1 cellular context compared by ENCODE assay signal in genomic region chr9:34458013-34458966, GRCh38.
A peak's percentile ranks its signal among the peaks of the same experiment; 100 is the strongest.
TF ChIP-seq lines count a peak whose summit lies in the region.

Gene DNAI1, plus strand, starts transcription at chr9:34458805. Its CDS starts 201 bp downstream, at chr9:34459006.
A gene with protein sequence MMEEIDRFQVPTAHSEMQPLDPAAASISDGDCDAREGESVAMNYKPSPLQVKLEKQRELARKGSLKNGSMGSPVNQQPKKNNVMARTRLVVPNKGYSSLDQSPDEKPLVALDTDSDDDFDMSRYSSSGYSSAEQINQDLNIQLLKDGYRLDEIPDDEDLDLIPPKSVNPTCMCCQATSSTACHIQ (minus strand): TSS chr9:34458570. CDS start chr9:34458263, 307 bp downstream.

TF ChIP-seq in HepG2, 621 proteins besides CTCF, POLR2A, EP300 and RAD21 (continued from another document and continues in another):
- TF ChIP-seq ZNF20 (CRISPR knock-in tag; IDR thresholded peaks at IDR 0.05) (no peak), POLR2AphosphoS2 (IDR thresholded peaks at IDR 0.05; ENCODE audit: low read depth, low read length) (no peak), AGO1 (IDR thresholded peaks at IDR 0.05; ENCODE audit: low read depth, low read length, poor library complexity, severe bottlenecking) (no peak), PPARG (CRISPR knock-in tag; conservative IDR thresholded peaks at IDR 0.05) (no peak), SUZ12 (IDR thresholded peaks at IDR 0.05; ENCODE audit: low read depth, low read length) (no peak), PAXIP1 (CRISPR knock-in tag; conservative IDR thresholded peaks at IDR 0.05) (no peak), IRX3 (CRISPR knock-in tag; IDR thresholded peaks at IDR 0.05; ENCODE audit: borderline replicate concordance, low read depth) (no peak), ZNF329 (CRISPR knock-in tag; IDR thresholded peaks at IDR 0.05; ENCODE audit: low read depth) (no peak), ZNF629 (CRISPR knock-in tag; conservative IDR thresholded peaks at IDR 0.05) (no peak), ZNF614 (CRISPR knock-in tag; IDR thresholded peaks at IDR 0.05; ENCODE audit: borderline replicate concordance) (no peak), ZNF446 (CRISPR knock-in tag; IDR thresholded peaks at IDR 0.05) (no peak), ZNF572 (CRISPR knock-in tag; IDR thresholded peaks at IDR 0.05) (no peak), HOXA9 (CRISPR knock-in tag; IDR thresholded peaks at IDR 0.05; ENCODE audit: borderline replicate concordance) (no peak), NCOA1 (CRISPR knock-in tag; IDR thresholded peaks at IDR 0.05) (no peak), ZNF740 (CRISPR knock-in tag; IDR thresholded peaks at IDR 0.05) (no peak), ZNF543 (CRISPR knock-in tag; IDR thresholded peaks at IDR 0.05) (no peak), NPAS2 (CRISPR knock-in tag; IDR thresholded peaks at IDR 0.05; ENCODE audit: borderline replicate concordance) (no peak), RFX5 (IDR thresholded peaks at IDR 0.05; ENCODE audit: low read depth, low read length) (no peak; the same call in 1 of the 2 replicates), HBP1 (CRISPR knock-in tag; IDR thresholded peaks at IDR 0.05; ENCODE audit: low read depth) (no peak), CREM (IDR thresholded peaks at IDR 0.05) (no peak), CREM (CRISPR knock-in tag; IDR thresholded peaks at IDR 0.05) (no peak), ZSCAN9 (CRISPR knock-in tag; IDR thresholded peaks at IDR 0.05; ENCODE audit: borderline replicate concordance) (peak; percentile 41; the same call in 1 of the 2 replicates), GABPA (IDR thresholded peaks at IDR 0.05; ENCODE audit: low read depth, low read length) (peak; percentile 36; the same call in 1 of the 2 replicates), GABPA (CRISPR knock-in tag; IDR thresholded peaks at IDR 0.05; ENCODE audit: low read depth) (peak; percentile 64; the same call in 1 of the 2 replicates), EZH2 (conservative IDR thresholded peaks at IDR 0.05; ENCODE audit: low read depth, low read length) (no peak), GLMP (CRISPR knock-in tag; IDR thresholded peaks at IDR 0.05; ENCODE audit: borderline replicate concordance) (no peak), ZSCAN22 (CRISPR knock-in tag; IDR thresholded peaks at IDR 0.05) (no peak), PHF8 (CRISPR knock-in tag; IDR thresholded peaks at IDR 0.05) (peak; percentile 65), RFXAP (CRISPR knock-in tag; IDR thresholded peaks at IDR 0.05; ENCODE audit: borderline replicate concordance) (no peak), ELF4 (CRISPR knock-in tag; IDR thresholded peaks at IDR 0.05; ENCODE audit: borderline replicate concordance) (peak; percentile 45; the same call in 1 of the 2 replicates), ZNF816 (CRISPR knock-in tag; IDR thresholded peaks at IDR 0.05; ENCODE audit: borderline replicate concordance) (no peak), NRL (CRISPR knock-in tag; IDR thresholded peaks at IDR 0.05; ENCODE audit: borderline replicate concordance) (no peak), ZNF317 (CRISPR knock-in tag; IDR thresholded peaks at IDR 0.05) (no peak), ZNF720 (CRISPR knock-in tag; IDR thresholded peaks at IDR 0.05) (no peak), KDM4B (CRISPR knock-in tag; IDR thresholded peaks at IDR 0.05) (no peak), ZNF510 (CRISPR knock-in tag; IDR thresholded peaks at IDR 0.05; ENCODE audit: low read depth) (no peak), MBNL3 (CRISPR knock-in tag; conservative IDR thresholded peaks at IDR 0.05) (no peak), ZNF432 (CRISPR knock-in tag; IDR thresholded peaks at IDR 0.05; ENCODE audit: borderline replicate concordance) (no peak), ZNF605 (CRISPR knock-in tag; IDR thresholded peaks at IDR 0.05) (peak; percentile 61; the same call in 1 of the 2 replicates), KAT2B (IDR thresholded peaks at IDR 0.05; ENCODE audit: borderline replicate concordance, low read depth, low read length) (no peak), MAFK (conservative IDR thresholded peaks at IDR 0.05 in 1 of 2, IDR thresholded peaks at IDR 0.05 in 1 of 2; ENCODE audit: low read length in 2 of 2) (peak; percentile 47 to 50), RBM39 (IDR thresholded peaks at IDR 0.05; ENCODE audit: low read depth, low read length, poor library complexity, severe bottlenecking) (peak; percentile 32), FOXM1 (CRISPR knock-in tag; IDR thresholded peaks at IDR 0.05) (no peak)
- TF ChIP-seq, protein P1, sequence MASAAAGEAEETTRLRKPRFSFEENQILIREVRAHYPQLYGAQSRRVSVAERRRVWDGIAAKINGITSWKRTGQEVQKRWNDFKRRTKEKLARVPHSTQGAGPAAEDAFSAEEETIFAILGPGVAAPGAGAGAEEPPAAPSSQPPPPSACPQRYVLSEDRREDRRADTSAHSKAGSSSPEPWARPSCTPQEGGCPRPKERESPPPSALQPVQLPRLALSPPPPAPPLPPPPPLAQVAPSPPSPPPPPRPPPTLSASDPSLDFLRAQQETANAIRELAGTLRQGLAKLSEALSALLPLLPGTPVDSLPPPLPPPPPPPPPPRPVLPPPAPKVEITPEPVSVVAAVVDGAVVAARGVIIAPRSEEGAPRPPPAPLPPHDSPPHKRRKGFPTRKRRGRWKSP (CRISPR knock-in tag; IDR thresholded peaks at IDR 0.05) = no peak
- TF ChIP-seq, protein P2, sequence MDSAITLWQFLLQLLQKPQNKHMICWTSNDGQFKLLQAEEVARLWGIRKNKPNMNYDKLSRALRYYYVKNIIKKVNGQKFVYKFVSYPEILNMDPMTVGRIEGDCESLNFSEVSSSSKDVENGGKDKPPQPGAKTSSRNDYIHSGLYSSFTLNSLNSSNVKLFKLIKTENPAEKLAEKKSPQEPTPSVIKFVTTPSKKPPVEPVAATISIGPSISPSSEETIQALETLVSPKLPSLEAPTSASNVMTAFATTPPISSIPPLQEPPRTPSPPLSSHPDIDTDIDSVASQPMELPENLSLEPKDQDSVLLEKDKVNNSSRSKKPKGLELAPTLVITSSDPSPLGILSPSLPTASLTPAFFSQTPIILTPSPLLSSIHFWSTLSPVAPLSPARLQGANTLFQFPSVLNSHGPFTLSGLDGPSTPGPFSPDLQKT (CRISPR knock-in tag; IDR thresholded peaks at IDR 0.05; ENCODE audit: borderline replicate concordance) = no peak
- TF ChIP-seq, protein P3, sequence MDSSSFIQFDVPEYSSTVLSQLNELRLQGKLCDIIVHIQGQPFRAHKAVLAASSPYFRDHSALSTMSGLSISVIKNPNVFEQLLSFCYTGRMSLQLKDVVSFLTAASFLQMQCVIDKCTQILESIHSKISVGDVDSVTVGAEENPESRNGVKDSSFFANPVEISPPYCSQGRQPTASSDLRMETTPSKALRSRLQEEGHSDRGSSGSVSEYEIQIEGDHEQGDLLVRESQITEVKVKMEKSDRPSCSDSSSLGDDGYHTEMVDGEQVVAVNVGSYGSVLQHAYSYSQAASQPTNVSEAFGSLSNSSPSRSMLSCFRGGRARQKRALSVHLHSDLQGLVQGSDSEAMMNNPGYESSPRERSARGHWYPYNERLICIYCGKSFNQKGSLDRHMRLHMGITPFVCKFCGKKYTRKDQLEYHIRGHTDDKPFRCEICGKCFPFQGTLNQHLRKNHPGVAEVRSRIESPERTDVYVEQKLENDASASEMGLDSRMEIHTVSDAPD (CRISPR knock-in tag; IDR thresholded peaks at IDR 0.05) = no peak
- TF ChIP-seq, protein P4, sequence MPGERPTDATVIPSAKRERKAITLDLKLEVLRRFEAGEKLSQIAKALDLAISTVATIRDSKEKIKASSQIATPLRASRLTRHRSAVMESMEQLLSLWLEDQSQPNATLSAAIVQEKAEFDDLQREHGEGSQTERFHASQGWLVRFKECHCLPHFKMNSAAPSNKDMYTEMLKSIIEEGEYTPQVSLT (CRISPR knock-in tag; IDR thresholded peaks at IDR 0.05; ENCODE audit: borderline replicate concordance, low read depth) = no peak
- TF ChIP-seq, protein P5, sequence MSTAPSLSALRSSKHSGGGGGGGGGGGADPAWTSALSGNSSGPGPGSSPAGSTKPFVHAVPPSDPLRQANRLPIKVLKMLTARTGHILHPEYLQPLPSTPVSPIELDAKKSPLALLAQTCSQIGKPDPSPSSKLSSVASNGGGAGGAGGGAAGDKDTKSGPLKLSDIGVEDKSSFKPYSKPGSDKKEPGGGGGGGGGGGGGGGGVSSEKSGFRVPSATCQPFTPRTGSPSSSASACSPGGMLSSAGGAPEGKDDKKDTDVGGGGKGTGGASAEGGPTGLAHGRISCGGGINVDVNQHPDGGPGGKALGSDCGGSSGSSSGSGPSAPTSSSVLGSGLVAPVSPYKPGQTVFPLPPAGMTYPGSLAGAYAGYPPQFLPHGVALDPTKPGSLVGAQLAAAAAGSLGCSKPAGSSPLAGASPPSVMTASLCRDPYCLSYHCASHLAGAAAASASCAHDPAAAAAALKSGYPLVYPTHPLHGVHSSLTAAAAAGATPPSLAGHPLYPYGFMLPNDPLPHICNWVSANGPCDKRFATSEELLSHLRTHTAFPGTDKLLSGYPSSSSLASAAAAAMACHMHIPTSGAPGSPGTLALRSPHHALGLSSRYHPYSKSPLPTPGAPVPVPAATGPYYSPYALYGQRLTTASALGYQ (CRISPR knock-in tag; IDR thresholded peaks at IDR 0.05) = no peak
- TF ChIP-seq, protein P6, sequence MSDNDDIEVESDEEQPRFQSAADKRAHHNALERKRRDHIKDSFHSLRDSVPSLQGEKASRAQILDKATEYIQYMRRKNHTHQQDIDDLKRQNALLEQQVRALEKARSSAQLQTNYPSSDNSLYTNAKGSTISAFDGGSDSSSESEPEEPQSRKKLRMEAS (IDR thresholded peaks at IDR 0.05) = peak; percentile 67
- TF ChIP-seq, protein P7, sequence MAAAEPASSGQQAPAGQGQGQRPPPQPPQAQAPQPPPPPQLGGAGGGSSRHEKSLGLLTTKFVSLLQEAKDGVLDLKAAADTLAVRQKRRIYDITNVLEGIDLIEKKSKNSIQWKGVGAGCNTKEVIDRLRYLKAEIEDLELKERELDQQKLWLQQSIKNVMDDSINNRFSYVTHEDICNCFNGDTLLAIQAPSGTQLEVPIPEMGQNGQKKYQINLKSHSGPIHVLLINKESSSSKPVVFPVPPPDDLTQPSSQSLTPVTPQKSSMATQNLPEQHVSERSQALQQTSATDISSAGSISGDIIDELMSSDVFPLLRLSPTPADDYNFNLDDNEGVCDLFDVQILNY (CRISPR knock-in tag; conservative IDR thresholded peaks at IDR 0.05) = no peak
- TF ChIP-seq, protein P8, sequence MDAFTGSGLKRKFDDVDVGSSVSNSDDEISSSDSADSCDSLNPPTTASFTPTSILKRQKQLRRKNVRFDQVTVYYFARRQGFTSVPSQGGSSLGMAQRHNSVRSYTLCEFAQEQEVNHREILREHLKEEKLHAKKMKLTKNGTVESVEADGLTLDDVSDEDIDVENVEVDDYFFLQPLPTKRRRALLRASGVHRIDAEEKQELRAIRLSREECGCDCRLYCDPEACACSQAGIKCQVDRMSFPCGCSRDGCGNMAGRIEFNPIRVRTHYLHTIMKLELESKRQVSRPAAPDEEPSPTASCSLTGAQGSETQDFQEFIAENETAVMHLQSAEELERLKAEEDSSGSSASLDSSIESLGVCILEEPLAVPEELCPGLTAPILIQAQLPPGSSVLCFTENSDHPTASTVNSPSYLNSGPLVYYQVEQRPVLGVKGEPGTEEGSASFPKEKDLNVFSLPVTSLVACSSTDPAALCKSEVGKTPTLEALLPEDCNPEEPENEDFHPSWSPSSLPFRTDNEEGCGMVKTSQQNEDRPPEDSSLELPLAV (CRISPR knock-in tag; conservative IDR thresholded peaks at IDR 0.05; ENCODE audit: low read depth) = no peak
